1 cellular context compared by ENCODE assay signal in the genomic region with DNA sequence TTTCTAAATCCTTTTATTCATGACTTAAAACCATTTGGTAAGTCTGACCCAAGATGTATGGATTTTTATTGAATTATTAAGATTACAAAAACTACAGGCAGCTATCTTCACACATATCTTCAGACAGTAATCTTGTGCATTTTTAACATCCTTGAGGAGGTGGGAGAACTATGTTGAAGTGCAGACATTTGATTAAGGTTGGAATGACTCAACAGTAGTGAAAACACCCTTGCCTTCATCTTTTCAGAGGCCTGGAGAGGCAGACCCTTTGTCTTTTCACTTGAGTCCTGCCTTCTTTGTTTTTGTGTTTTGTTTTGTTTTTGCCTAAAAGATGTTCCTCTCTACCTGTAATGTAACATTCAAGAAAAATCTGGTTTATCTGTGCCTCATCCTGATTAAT.
TF ChIP-seq lines count a peak whose summit lies in the region.

No MANE protein-coding gene starts in this region.

TF ChIP-seq in SK-N-SH treated with all-trans-retinoic acid at 6 μM for 48 hours, 23 proteins besides CTCF, POLR2A, EP300 and RAD21 (continued from another document):
- TF ChIP-seq, protein P1, sequence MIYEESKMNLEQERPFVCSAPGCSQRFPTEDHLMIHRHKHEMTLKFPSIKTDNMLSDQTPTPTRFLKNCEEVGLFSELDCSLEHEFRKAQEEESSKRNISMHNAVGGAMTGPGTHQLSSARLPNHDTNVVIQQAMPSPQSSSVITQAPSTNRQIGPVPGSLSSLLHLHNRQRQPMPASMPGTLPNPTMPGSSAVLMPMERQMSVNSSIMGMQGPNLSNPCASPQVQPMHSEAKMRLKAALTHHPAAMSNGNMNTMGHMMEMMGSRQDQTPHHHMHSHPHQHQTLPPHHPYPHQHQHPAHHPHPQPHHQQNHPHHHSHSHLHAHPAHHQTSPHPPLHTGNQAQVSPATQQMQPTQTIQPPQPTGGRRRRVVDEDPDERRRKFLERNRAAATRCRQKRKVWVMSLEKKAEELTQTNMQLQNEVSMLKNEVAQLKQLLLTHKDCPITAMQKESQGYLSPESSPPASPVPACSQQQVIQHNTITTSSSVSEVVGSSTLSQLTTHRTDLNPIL (CRISPR knock-in tag; IDR thresholded peaks at IDR 0.05; ENCODE audit: low read depth) = no peak
- TF ChIP-seq, protein P2, sequence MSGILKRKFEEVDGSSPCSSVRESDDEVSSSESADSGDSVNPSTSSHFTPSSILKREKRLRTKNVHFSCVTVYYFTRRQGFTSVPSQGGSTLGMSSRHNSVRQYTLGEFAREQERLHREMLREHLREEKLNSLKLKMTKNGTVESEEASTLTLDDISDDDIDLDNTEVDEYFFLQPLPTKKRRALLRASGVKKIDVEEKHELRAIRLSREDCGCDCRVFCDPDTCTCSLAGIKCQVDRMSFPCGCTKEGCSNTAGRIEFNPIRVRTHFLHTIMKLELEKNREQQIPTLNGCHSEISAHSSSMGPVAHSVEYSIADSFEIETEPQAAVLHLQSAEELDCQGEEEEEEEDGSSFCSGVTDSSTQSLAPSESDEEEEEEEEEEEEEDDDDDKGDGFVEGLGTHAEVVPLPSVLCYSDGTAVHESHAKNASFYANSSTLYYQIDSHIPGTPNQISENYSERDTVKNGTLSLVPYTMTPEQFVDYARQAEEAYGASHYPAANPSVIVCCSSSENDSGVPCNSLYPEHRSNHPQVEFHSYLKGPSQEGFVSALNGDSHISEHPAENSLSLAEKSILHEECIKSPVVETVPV (CRISPR knock-in tag; IDR thresholded peaks at IDR 0.05) = 0 out of 2 replicates have a peak, but pooled peaks have one; percentile 50
- TF ChIP-seq GLIS3 (CRISPR knock-in tag; IDR thresholded peaks at IDR 0.05) (no peak), ESRRG (CRISPR knock-in tag; IDR thresholded peaks at IDR 0.05) (no peak), ZNF70 (CRISPR knock-in tag; IDR thresholded peaks at IDR 0.05) (no peak), ZFP3 (CRISPR knock-in tag; IDR thresholded peaks at IDR 0.05) (peak; percentile 84; the same call in 1 of the 2 replicates)
